In genomic region chr10:123043409-123043925, GRCh38 we compare ENCODE assay signal across 8 cellular contexts. TPM values are rescaled to one million over a fixed set of nuclear protein-coding genes. Genes with fewer than 3 reads are reported as not detected.
A peak's percentile ranks its signal among the peaks of the same experiment; 100 is the strongest.
DNase-seq lines count a peak whose midpoint lies in the region; ATAC-seq and TF ChIP-seq lines count a peak whose summit lies in the region.

No MANE protein-coding gene starts in this region.

- no peak overlapping the region for H3K4me3 ChIP-seq in GM12865 (ENCODE audit: low read depth, low read length)
- H3K4me3 ChIP-seq in WI38 (ENCODE audit: low read depth, low read length), result no peak overlapping the region
- no peak overlapping the region for H3K4me3 ChIP-seq in suprapubic skin

- no peak for TF ChIP-seq POLR2A in suprapubic skin (IDR thresholded peaks at IDR 0.05)

- H3K4me1 ChIP-seq in suprapubic skin, result no peaks in the 10 kb centered on the region

- H3K27ac ChIP-seq in suprapubic skin, result no peak overlapping the region

- TF ChIP-seq EP300 in suprapubic skin (IDR thresholded peaks at IDR 0.05), result no peak

- H3K9me3 ChIP-seq in suprapubic skin, result no peaks in the 10 kb centered on the region

- H3K27me3 ChIP-seq in suprapubic skin, result no peaks in the 10 kb centered on the region

- peak; percentile 79 for ATAC-seq in HG03025 (IDR thresholded peaks at IDR 0.05; ENCODE audit: low FRiP score, unreplicated experiment)

- WGBS in suprapubic skin, result 20% methylated on average over 5 of the region's 5 CpGs

- peak; percentile 58 for DNase-seq in A172 (ENCODE audit: low spot score)
- DNase-seq in GM12865 (ENCODE audit: low read depth), result peak; percentile 84
- peak; percentile 89 for DNase-seq in NCI-H2171 treated with DMSO at 0.1 percent for 48 hours (lab: John Stamatoyannopoulos, UW)
- peak; percentile 26 for DNase-seq in effector CD4-positive, alpha-beta T cell
- peak; percentile 78 for DNase-seq in midbrain (lab: John Stamatoyannopoulos, UW)
- DNase-seq in suprapubic skin (ENCODE audit: low spot score in 2 of 2), result no peak

- TF ChIP-seq CTCF in GM12865 (IDR thresholded peaks at IDR 0.05; ENCODE audit: insufficient read depth, low read depth, low read length, missing control alignments), result peak; percentile 70
- TF ChIP-seq CTCF in WI38 (IDR thresholded peaks at IDR 0.05; ENCODE audit: low read depth, low read length), result peak; percentile 72
- peak; percentile 39 to 56 for TF ChIP-seq CTCF in suprapubic skin (IDR thresholded peaks at IDR 0.05)

- peaks cover 35% of the 10 kb centered on the region for H3K36me3 ChIP-seq in suprapubic skin

RNA-seq across cellular contexts. Expression of gene ACADSB, which starts 34.7 kb away (rescaled TPM):
- 5.4 and 5.9 TPM in 2 replicates for total RNA-seq in A172 (2014; rRNA removed; shearing (Covaris generic))
- 10 to 100 TPM; 18.0 to 36.9 (median 27.4) TPM for total RNA-seq in suprapubic skin

RNA-seq across cellular contexts. Expression of gene IKZF5, which starts 34.9 kb away (rescaled TPM):
- total RNA-seq in A172 (2014; rRNA removed; shearing (Covaris generic)), result 0.84 and 1.6 TPM in 2 replicates
- total RNA-seq in suprapubic skin, result 10 to 100 TPM in 3 of 4 donors, 1 to 10 TPM in 1; 9.5 to 25.2 (median 12.9) TPM

Comparison
In these comparisons a context has a peak if more than half of its experiments do, and no peak if none do; other contexts are left out.
1. DNase-seq: peak in A172 (single experiment), GM12865 (single experiment), NCI-H2171 treated with DMSO at 0.1 percent for 48 hours (single experiment), effector CD4-positive, alpha-beta T cell (single experiment) and midbrain (single experiment); none in suprapubic skin (0 of 2).
2. Peak in every context shown above with its lines, with median percentiles within 50 percentile points of each other: CTCF ChIP-seq.